In the genomic region with DNA sequence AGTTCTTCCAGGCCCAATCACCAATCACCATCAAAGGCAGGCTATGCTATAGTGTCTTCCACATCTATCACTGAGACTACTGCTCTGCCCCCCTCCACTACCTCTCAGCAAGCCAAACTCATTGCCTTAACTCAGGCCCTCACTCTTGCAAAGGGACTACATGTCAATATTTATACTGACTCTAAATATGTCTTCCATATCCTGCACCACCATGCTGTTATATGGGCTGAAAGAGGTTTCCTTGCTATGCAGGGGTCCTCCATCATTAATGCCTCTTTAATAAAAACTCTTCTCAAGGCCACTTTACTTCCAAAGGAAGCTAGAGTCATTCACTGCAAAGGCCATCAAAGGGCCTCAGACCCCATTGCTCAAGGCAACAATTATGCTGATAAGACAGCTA, we compare ENCODE assay signal across 1 cellular context.
A peak's percentile ranks its signal among the peaks of the same experiment; 100 is the strongest.
TF ChIP-seq lines count a peak whose summit lies in the region.

No MANE protein-coding gene starts in this region.

TF ChIP-seq in K562, 482 proteins besides CTCF, POLR2A, EP300 and RAD21 (continued from another document):
- TF ChIP-seq CBX5 (IDR thresholded peaks at IDR 0.05; ENCODE audit: borderline replicate concordance, low read depth) (peak; percentile 71; the same call in 1 of the 2 replicates), CBX3 (IDR thresholded peaks at IDR 0.05; ENCODE audit: borderline replicate concordance in 1 of 2, low read length in 2 of 2) (peak in 1 of 2 experiments; percentile 38; a peak in 1 of 3 replicates)
